33 cellular contexts compared by ENCODE assay signal in the genomic region with DNA sequence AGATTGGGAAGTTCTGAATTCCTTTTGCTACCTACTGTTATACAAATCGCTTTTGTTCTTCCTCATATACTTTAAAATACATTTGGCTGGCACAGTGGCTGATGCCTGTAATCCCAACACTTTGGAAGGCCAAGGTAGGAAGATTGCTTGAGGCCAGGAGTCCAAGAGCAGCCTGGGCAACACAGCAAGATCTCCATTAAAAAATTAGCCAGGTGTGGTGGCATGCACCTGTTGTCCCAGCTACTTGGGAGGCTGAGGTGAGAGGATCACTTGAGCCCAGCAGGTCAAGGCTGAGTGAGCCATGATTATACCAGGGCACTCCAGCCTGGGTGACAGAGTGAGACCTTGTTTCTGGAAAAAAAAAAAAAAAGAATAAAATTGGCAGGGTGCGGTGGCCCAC. TPM values are rescaled to one million over a fixed set of nuclear protein-coding genes. Genes with fewer than 3 reads are reported as not detected.
"Had no signal": no experiment of that assay in that cellular context is flagged by ENCODE, and none has a peak within 500 bp of the region (broad histone marks: within the 10 kb centered on the region; RNA-seq: fewer than 3 reads in every experiment).

No MANE protein-coding gene starts in this region.

- ATAC-seq: activated T-cell treated with anti-CD3 and anti-CD28 coated beads, Interleukin-2, amount 50 U/mL, for 4 hours; activated T-helper 17 cell treated with anti-CD3 and anti-CD28 coated beads, Interleukin-2, amount 50 U/mL, for 72 hours; effector memory CD8-positive, alpha-beta T cell; gastroesophageal sphincter; heart right ventricle had no signal

- H3K4me2 ChIP-seq: hepatocyte had no signal

- H3K79me2 ChIP-seq: hepatocyte had no signal

- H2AFZ ChIP-seq: hepatocyte had no signal

- H3K4me3 ChIP-seq: coronary artery, esophagus squamous epithelium, gastroesophageal sphincter, heart right ventricle, hepatocyte had no signal

- H3K4me1 ChIP-seq: gastroesophageal sphincter had no signal

- DNase-seq: activated CD4-positive, alpha-beta memory T cell treated with anti-CD3 and anti-CD28 coated beads, Interleukin-2, amount 10 ng/mL, durations not matched to agents 7 days and 5 days; activated CD4-positive, alpha-beta T cell treated with anti-CD3 and anti-CD28 coated beads for 1 hour; activated CD4-positive, alpha-beta T cell treated with anti-CD3 and anti-CD28 coated beads for 4 hours; activated CD4-positive, alpha-beta T cell treated with anti-CD3 and anti-CD28 coated beads, Interleukin-2, amount 10 ng/mL, durations not matched to agents 7 days and 5 days; activated CD4-positive, alpha-beta T cell treated with anti-CD3 and anti-CD28 coated beads, Interleukin-2, amount 50 U/mL, for 4 hours; activated effector memory CD4-positive, alpha-beta T cell treated with Interleukin-2 at 50 U/mL for 16 hours; activated gamma-delta T cell treated with Interleukin-2 at 50 U/mL for 16 hours; activated naive CD4-positive, alpha-beta T cell treated with anti-CD3 and anti-CD28 coated beads, Interleukin-2, amount 50 U/mL, for 16 hours; activated naive CD4-positive, alpha-beta T cell treated with Interleukin-2 at 50 U/mL for 16 hours; activated T-cell treated with anti-CD3 and anti-CD28 coated beads, Interleukin-2, amount 50 U/mL, for 4 hours; amniotic stem cell; anterior cingulate cortex; brain microvascular endothelial cell; dermis blood vessel endothelial cell; effector CD4-positive, alpha-beta T cell; effector memory CD8-positive, alpha-beta T cell; esophagus squamous epithelium; heart right ventricle; T-helper 2 cell had no signal

- H3K27me3 ChIP-seq: brain microvascular endothelial cell, esophagus squamous epithelium, gastroesophageal sphincter, hepatocyte had no signal

- H3K36me3 ChIP-seq: brain microvascular endothelial cell, esophagus squamous epithelium, gastroesophageal sphincter, heart right ventricle had no signal

- H3K27ac ChIP-seq: brain microvascular endothelial cell, coronary artery, epithelial cell of prostate, esophagus squamous epithelium, gastroesophageal sphincter, heart right ventricle, hepatocyte had no signal

- FAIRE-seq: astrocyte, bronchial epithelial cell, endometrium, endothelial cell of umbilical vein had no signal

- H3K9me3 ChIP-seq: esophagus squamous epithelium, gastroesophageal sphincter, heart right ventricle had no signal

RNA-seq across cellular contexts. Expression of gene CXCL17, which starts 34.4 kb away (rescaled TPM):
- total RNA-seq: activated CD4-positive, alpha-beta memory T cell treated with anti-CD3 and anti-CD28 coated beads, Interleukin-2, amount 10 ng/mL, durations not matched to agents 7 days and 5 days; activated CD4-positive, alpha-beta T cell treated with anti-CD3 and anti-CD28 coated beads, Interleukin-2, amount 10 ng/mL, durations not matched to agents 7 days and 5 days; activated T-cell treated with anti-CD3 and anti-CD28 coated beads, Interleukin-2, amount 50 U/mL, for 4 hours; activated T-helper 17 cell treated with anti-CD3 and anti-CD28 coated beads, Interleukin-2, amount 50 U/mL, for 72 hours; astrocyte; cardiac septum; cerebellum; dermis blood vessel endothelial cell; endothelial cell of umbilical vein; fibroblast of lung; fibroblast of villous mesenchyme; glomerular endothelial cell; heart right ventricle had no signal
- polyA plus RNA-seq: endothelial cell of umbilical vein, fibroblast of lung had no signal

RNA-seq across cellular contexts. Expression of gene CEACAM1, which starts 51.2 kb away (rescaled TPM):
- total RNA-seq: fibroblast of lung had no signal
